ENCODE assay signal across 25 cellular contexts in genomic region chr9:103734471-103734870, GRCh38.
"Had no signal": no experiment of that assay in that cellular context is flagged by ENCODE, and none has a peak within 500 bp of the region (broad histone marks: within the 10 kb centered on the region; RNA-seq: fewer than 3 reads in every experiment).

No MANE protein-coding gene starts in this region.

- DNase-seq: activated B cell treated with CpG ODN at 0.5 μM for 24 hours; activated CD4-positive, alpha-beta T cell treated with anti-CD3 and anti-CD28 coated beads for 1 hour; activated CD4-positive, alpha-beta T cell treated with anti-CD3 and anti-CD28 coated beads, Interleukin-2, amount 10 ng/mL, durations not matched to agents 24 days and 14 days; activated CD4-positive, alpha-beta T cell treated with anti-CD3 and anti-CD28 coated beads, Interleukin-2, amount 50 U/mL, for 48 hours; activated CD8-positive, alpha-beta memory T cell treated with anti-CD3 and anti-CD28 coated beads, Interleukin-2, amount 10 ng/mL, durations not matched to agents 7 days and 5 days; activated effector memory CD4-positive, alpha-beta T cell treated with Interleukin-2 at 50 U/mL for 16 hours; activated naive CD4-positive, alpha-beta T cell; activated T-cell treated with anti-CD3 and anti-CD28 coated beads, Interleukin-2, amount 50 U/mL, for 24 hours; amniotic stem cell; caudate nucleus; Karpas-422; NCI-H1092 treated with DMSO at 0.1 percent for 48 hours; NCI-H1436; NCI-H1694 treated with DMSO at 0.1 percent for 48 hours; NCI-H446 treated with DMSO at 0.1 percent for 48 hours; NCI-H526 treated with DMSO at 0.1 percent for 48 hours; NK-92 treated with Interleukin-12 subunit alpha and Interleukin-12 subunit beta, amount 100 ng/mL, for 24 hours; OCI-M1; Peyer's patch; Right ventricle myocardium superior; T-helper 17 cell; T-helper 9 cell had no signal

- H3K27me3 ChIP-seq: Peyer's patch had no signal

- H3K36me3 ChIP-seq: Peyer's patch had no signal

- H3K4me3 ChIP-seq: coronary artery, K562, Peyer's patch had no signal

- H3K9me3 ChIP-seq: Peyer's patch had no signal

- H3K27ac ChIP-seq: coronary artery, Peyer's patch, RWPE1 had no signal
